Comparison of ENCODE assay signal across 12 cellular contexts in the genomic region with DNA sequence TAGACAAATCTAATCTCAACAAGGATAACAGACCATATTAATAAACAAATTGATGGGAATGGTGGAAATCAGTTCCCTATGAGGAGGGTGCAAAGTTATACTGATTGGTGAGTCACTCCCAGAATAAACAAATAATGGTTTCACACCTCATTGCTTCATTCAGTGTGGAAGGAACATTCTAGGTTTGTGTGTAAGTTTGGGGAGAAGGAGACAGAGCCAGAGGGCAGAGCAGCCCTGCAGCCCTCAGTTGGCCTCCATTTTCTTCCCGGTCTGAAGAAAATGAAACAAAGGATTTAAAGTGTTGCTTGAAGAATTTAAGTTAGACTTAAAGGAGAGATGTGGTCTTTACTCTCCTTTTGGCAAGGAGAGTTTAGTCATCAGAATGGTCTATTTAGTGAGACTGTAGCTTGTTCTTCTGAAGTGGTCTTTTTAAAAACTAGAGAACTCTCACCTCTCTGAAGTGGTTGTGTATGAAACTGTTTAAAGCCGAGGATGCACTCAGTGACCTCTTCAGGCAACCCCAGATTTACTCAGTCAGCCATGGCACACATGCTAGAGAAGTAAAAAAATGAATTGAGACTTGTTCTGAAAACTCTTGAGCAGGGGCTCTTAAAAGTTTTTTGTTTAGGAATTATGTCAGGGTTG. TPM values are rescaled to one million over a fixed set of nuclear protein-coding genes. Genes with fewer than 3 reads are reported as not detected.
DNase-seq lines count a peak whose midpoint lies in the region; ATAC-seq, FAIRE-seq and TF ChIP-seq lines count a peak whose summit lies in the region.
"Had no signal": no experiment of that assay in that cellular context is flagged by ENCODE, and none has a peak within 500 bp of the region (broad histone marks: within the 10 kb centered on the region; RNA-seq: fewer than 3 reads in every experiment).

No MANE protein-coding gene starts in this region.

- H3F3A ChIP-seq in MM.1S (ENCODE audit: insufficient read depth, low read length) = peaks cover 27% of the 10 kb centered on the region

- H2AFZ ChIP-seq in MM.1S (ENCODE audit: low read length) = no peak overlapping the region

- H3K4me3 ChIP-seq in MM.1S (ENCODE audit: low read length) (no peak overlapping the region), endodermal cell (ENCODE audit: low read length) (no peak overlapping the region)

- H3K4me1 ChIP-seq in MM.1S (ENCODE audit: low read length) (peaks cover 62% of the 10 kb centered on the region), endodermal cell (ENCODE audit: control insufficient read depth, insufficient read depth, low read length) (no peaks in the 10 kb centered on the region)

- DNase-seq in MM.1S (peak; percentile 76), GM19239 (ENCODE audit: insufficient read length, low spot score) (no peak), endodermal cell (no peak), iPS-NIHi11 (ENCODE audit: low spot score) (no peak), NCI-H2227 treated with DMSO at 0.1 percent for 48 hours (lab: John Stamatoyannopoulos, UW) (no peak)
- no peak for DNase-seq in natural killer cell treated with Interleukin-12 subunit alpha and Interleukin-12 subunit beta and Interleukin-15 and Interleukin-18, amount 100 ng/mL, for 72 hours (ENCODE audit: low spot score)
- DNase-seq: retina had no signal

- TF ChIP-seq CTCF in MM.1S (IDR thresholded peaks at IDR 0.05; ENCODE audit: low read length) (no peak), endodermal cell (conservative IDR thresholded peaks at IDR 0.05) (no peak)

- H3K4me1 Mint-ChIP-seq in natural killer cell treated with Interleukin-12 subunit alpha and Interleukin-12 subunit beta and Interleukin-15 and Interleukin-18, amount 100 ng/mL, for 72 hours (ENCODE audit: low read depth in 2 of 2) = peaks cover 47 to 49% of the 10 kb centered on the region in 2 donors
- peaks cover 16% of the 10 kb centered on the region for H3K4me1 Mint-ChIP-seq in endodermal cell

- WGBS in endodermal cell (ENCODE audit: insufficient coverage in 1 of 2, insufficient read length in 1 of 2), 2 experiments = 71 to 89% methylated on average over 1 to 2 of the region's 2 CpGs

- peak overlapping the region; percentile 51 for H3K4me2 ChIP-seq in MM.1S (ENCODE audit: low read depth, low read length)

- H3K36me3 ChIP-seq in MM.1S (replicated peaks; ENCODE audit: insufficient read depth, low read length) (no peaks in the 10 kb centered on the region; the same call in none of the 2 replicates), endodermal cell (ENCODE audit: control insufficient read depth, insufficient read depth, low read length) (no peaks in the 10 kb centered on the region)

- H4K20me1 ChIP-seq in MM.1S (ENCODE audit: insufficient read depth, low read length) = no peaks in the 10 kb centered on the region

- H3K9ac ChIP-seq in MM.1S (ENCODE audit: low read length) = no peak overlapping the region
- no peak overlapping the region for H3K9ac ChIP-seq in endodermal cell (ENCODE audit: extremely low read depth, low read length, poor library complexity, severe bottlenecking)

- H3K79me2 ChIP-seq in MM.1S (ENCODE audit: low read length) = peaks cover 96% of the 10 kb centered on the region

- H3K27ac Mint-ChIP-seq in natural killer cell treated with Interleukin-12 subunit alpha and Interleukin-12 subunit beta and Interleukin-15 and Interleukin-18, amount 100 ng/mL, for 72 hours = no peak overlapping the region
- no peak overlapping the region for H3K27ac Mint-ChIP-seq in endodermal cell

- peaks cover 34% of the 10 kb centered on the region for H3K36me3 Mint-ChIP-seq in natural killer cell treated with Interleukin-12 subunit alpha and Interleukin-12 subunit beta and Interleukin-15 and Interleukin-18, amount 100 ng/mL, for 72 hours
- H3K36me3 Mint-ChIP-seq in endodermal cell (ENCODE audit: low read depth) = no peaks in the 10 kb centered on the region

- ATAC-seq in GM18861 (IDR thresholded peaks at IDR 0.05; ENCODE audit: unreplicated experiment) (peak; percentile 59), HG02571 (IDR thresholded peaks at IDR 0.05; ENCODE audit: unreplicated experiment) (peak; percentile 51)
- peak; percentile 37 to 58 for ATAC-seq in natural killer cell treated with Interleukin-12 subunit alpha and Interleukin-12 subunit beta and Interleukin-15 and Interleukin-18, amount 100 ng/mL, for 72 hours

- FAIRE-seq in GM19239 (lab: Jason Lieb, UNC) = no peak

- no peak overlapping the region for H3K4me3 Mint-ChIP-seq in natural killer cell treated with Interleukin-12 subunit alpha and Interleukin-12 subunit beta and Interleukin-15 and Interleukin-18, amount 100 ng/mL, for 72 hours
- H3K4me3 Mint-ChIP-seq in endodermal cell = no peak overlapping the region

- H3K9me2 ChIP-seq in MM.1S (replicated peaks; ENCODE audit: insufficient read depth, low read length) = no peaks in the 10 kb centered on the region

- H3K27me3 Mint-ChIP-seq in natural killer cell treated with Interleukin-12 subunit alpha and Interleukin-12 subunit beta and Interleukin-15 and Interleukin-18, amount 100 ng/mL, for 72 hours = no peaks in the 10 kb centered on the region
- peaks cover 3% of the 10 kb centered on the region for H3K27me3 Mint-ChIP-seq in endodermal cell (ENCODE audit: insufficient read depth)

- H3K27ac ChIP-seq in MM.1S (ENCODE audit: low read length) (peak overlapping the region; percentile 45; the same call in 1 of the 2 replicates), endodermal cell (ENCODE audit: low read depth, low read length) (no peak overlapping the region)
- H3K27ac ChIP-seq: VCaP had no signal

- no peaks in the 10 kb centered on the region for H3K9me3 ChIP-seq in MM.1S (replicated peaks; ENCODE audit: insufficient read depth, low read length)
- no peaks in the 10 kb centered on the region for H3K9me3 ChIP-seq in endodermal cell (ENCODE audit: control insufficient read depth, low read length)

- no peaks in the 10 kb centered on the region for H3K9me3 Mint-ChIP-seq in natural killer cell treated with Interleukin-12 subunit alpha and Interleukin-12 subunit beta and Interleukin-15 and Interleukin-18, amount 100 ng/mL, for 72 hours
- H3K9me3 Mint-ChIP-seq in endodermal cell = no peaks in the 10 kb centered on the region

- no peaks in the 10 kb centered on the region for H3K27me3 ChIP-seq in MM.1S (replicated peaks; ENCODE audit: insufficient read depth, low read length)
- no peaks in the 10 kb centered on the region for H3K27me3 ChIP-seq in endodermal cell (ENCODE audit: control insufficient read depth, insufficient read depth, low read length, poor library complexity, severe bottlenecking)

RNA-seq across cellular contexts. Expression of a gene that starts 27.2 kb away (rescaled TPM):
- total RNA-seq in natural killer cell treated with Interleukin-12 subunit alpha and Interleukin-12 subunit beta and Interleukin-15 and Interleukin-18, amount 100 ng/mL, for 72 hours = 100 to 1,000 TPM; 290 to 416 TPM
- under 1 TPM; 0.44 to 0.55 TPM for total RNA-seq in endodermal cell
- 3.3 TPM for polyA plus RNA-seq in endodermal cell (2013, experiment 1 of 2)
- 3.6 TPM for polyA plus RNA-seq in endodermal cell (2013, experiment 2 of 2)
- total RNA-seq: fibroblast of lung, HT1080 had no signal

Comparison
In these comparisons a context has a peak if more than half of its experiments do, and no peak if none do; other contexts are left out.
1. RNA of a gene that starts 27.2 kb away (total RNA-seq): 290 to 416 TPM in natural killer cell treated with Interleukin-12 subunit alpha and Interleukin-12 subunit beta and Interleukin-15 and Interleukin-18, amount 100 ng/mL, for 72 hours; 0.44 to 0.55 TPM in endodermal cell; every median in the first group is over 100 times any median in the second.
2. Peak in every context shown above with its lines, with median percentiles within 50 percentile points of each other: ATAC-seq.